Comparison of ENCODE assay signal across 8 cellular contexts in the genomic region with DNA sequence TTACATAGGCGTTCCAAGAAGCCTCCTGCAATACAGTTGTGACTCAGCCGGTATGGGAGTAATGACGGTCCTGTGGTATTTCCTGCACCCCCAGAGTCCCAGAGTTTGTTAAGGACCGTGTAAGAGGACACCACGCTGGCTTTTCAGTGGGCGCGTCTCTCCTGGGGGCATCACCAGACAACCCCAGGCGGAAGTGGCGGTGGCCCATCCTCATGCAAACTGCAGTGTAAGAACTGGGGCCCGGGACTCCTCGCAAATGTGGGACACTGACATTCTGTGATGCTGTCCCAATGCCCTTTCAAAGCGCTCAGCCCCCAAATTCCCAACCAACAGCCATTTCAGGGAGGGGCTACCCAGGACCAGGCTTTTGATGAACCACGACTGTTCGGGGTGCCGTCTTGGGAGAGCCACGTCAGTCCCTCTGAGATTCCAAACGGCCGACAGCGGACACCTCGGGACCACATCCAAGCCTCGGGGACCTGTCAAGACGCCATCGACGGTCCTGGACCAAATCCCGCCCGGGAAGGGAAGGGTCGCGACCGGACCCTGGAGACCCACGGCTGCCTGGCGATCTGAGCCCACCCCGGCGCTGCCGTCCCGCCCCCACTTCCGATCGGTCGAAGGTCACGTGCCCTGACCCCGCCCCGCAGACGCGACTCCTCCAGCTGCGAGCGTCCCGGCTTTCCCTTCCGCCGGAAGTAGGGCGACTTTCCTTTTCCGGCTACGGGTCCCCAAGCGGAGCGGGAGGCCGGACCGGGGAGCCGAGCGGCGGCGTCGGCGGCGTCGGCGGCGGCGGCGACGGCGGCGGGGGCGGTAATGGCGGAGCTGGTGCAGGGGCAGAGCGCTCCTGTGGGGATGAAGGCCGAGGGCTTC. TPM values are rescaled to one million over a fixed set of nuclear protein-coding genes. Genes with fewer than 3 reads are reported as not detected.
DNase-seq lines count a peak whose midpoint lies in the region; ATAC-seq, FAIRE-seq and TF ChIP-seq lines count a peak whose summit lies in the region.

FUBP3 (plus strand) TSS at position 713 of the 873 bp plus-strand sequence; CDS start at position 817, 104 bp downstream.

- H3K27ac ChIP-seq in coronary artery = peak within 1 kb of the TSS; percentile 83 to 93

- H3K36me3 Mint-ChIP-seq in activated CD4-positive, alpha-beta T cell treated with anti-CD3 and anti-CD28 coated beads, Interleukin-2, amount 10 ng/mL, durations not matched to agents 24 days and 14 days (ENCODE audit: low read depth) = peaks cover 9% of the 10 kb centered on the region

- ATAC-seq in HG03460 (IDR thresholded peaks at IDR 0.05; ENCODE audit: unreplicated experiment) = peak; percentile 85
- ATAC-seq in left lobe of liver = peak; percentile 94

- DNase-seq in Ammon's horn (ENCODE audit: low spot score) (peak; percentile 91), GM19239 (ENCODE audit: insufficient read length, low spot score) (peak; percentile 99), NCI-H526 (lab: John Stamatoyannopoulos, UW) (peak; percentile 54 to 90), coronary artery (ENCODE audit: low spot score) (peak; percentile 95), left lobe of liver (ENCODE audit: low spot score) (peak; percentile 96)
- peak; percentile 97 for DNase-seq in activated CD4-positive, alpha-beta T cell treated with anti-CD3 and anti-CD28 coated beads, Interleukin-2, amount 10 ng/mL, durations not matched to agents 24 days and 14 days
- DNase-seq in stimulated activated CD4-positive, alpha-beta T cell treated with anti-CD3 and anti-CD28 coated beads, Interleukin-2, amount 100 ng/mL, for 24 hours = peak; percentile 95

- no peak for TF ChIP-seq CTCF in coronary artery (IDR thresholded peaks at IDR 0.05)

- H3K27ac Mint-ChIP-seq in activated CD4-positive, alpha-beta T cell treated with anti-CD3 and anti-CD28 coated beads, Interleukin-2, amount 10 ng/mL, durations not matched to agents 24 days and 14 days = peak within 1 kb of the TSS; percentile 89

- H3K27me3 Mint-ChIP-seq in activated CD4-positive, alpha-beta T cell treated with anti-CD3 and anti-CD28 coated beads, Interleukin-2, amount 10 ng/mL, durations not matched to agents 24 days and 14 days = peaks cover 3% of the 10 kb centered on the region

- intact Hi-C loops in activated CD4-positive, alpha-beta T cell treated with anti-CD3 and anti-CD28 coated beads, Interleukin-2, amount 10 ng/mL, durations not matched to agents 24 days and 14 days (cut with micrococcal nuclease) = loop anchor here (5.0 kb wide), 1 partner anchor 113 kb away; the partner anchor contains the start of gene EXOSC2

- peaks cover 26% of the 10 kb centered on the region for H3K4me1 Mint-ChIP-seq in activated CD4-positive, alpha-beta T cell treated with anti-CD3 and anti-CD28 coated beads, Interleukin-2, amount 10 ng/mL, durations not matched to agents 24 days and 14 days

- H3K4me3 ChIP-seq in coronary artery = peak within 1 kb of the TSS; percentile 95

- no peaks in the 10 kb centered on the region for H3K9me3 Mint-ChIP-seq in activated CD4-positive, alpha-beta T cell treated with anti-CD3 and anti-CD28 coated beads, Interleukin-2, amount 10 ng/mL, durations not matched to agents 24 days and 14 days

- peak; percentile 87 for FAIRE-seq in GM19239 (lab: Jason Lieb, UNC)

- peak within 1 kb of the TSS; percentile 84 for H3K4me3 Mint-ChIP-seq in activated CD4-positive, alpha-beta T cell treated with anti-CD3 and anti-CD28 coated beads, Interleukin-2, amount 10 ng/mL, durations not matched to agents 24 days and 14 days

RNA-seq across cellular contexts. Expression of gene FUBP3, which starts in this region (rescaled TPM):
- 51.1 and 55.8 TPM in 2 replicates for total RNA-seq in activated CD4-positive, alpha-beta T cell treated with anti-CD3 and anti-CD28 coated beads, Interleukin-2, amount 10 ng/mL, durations not matched to agents 24 days and 14 days
- total RNA-seq in left lobe of liver = 31.1 TPM

Comparison
In these comparisons a context has a peak if more than half of its experiments do, and no peak if none do; other contexts are left out.
1. Peak in every context shown above with its lines: DNase-seq, ATAC-seq, H3K4me3 ChIP-seq and H3K27ac ChIP-seq.